ENCODE assay signal across 1 cellular context in the genomic region with DNA sequence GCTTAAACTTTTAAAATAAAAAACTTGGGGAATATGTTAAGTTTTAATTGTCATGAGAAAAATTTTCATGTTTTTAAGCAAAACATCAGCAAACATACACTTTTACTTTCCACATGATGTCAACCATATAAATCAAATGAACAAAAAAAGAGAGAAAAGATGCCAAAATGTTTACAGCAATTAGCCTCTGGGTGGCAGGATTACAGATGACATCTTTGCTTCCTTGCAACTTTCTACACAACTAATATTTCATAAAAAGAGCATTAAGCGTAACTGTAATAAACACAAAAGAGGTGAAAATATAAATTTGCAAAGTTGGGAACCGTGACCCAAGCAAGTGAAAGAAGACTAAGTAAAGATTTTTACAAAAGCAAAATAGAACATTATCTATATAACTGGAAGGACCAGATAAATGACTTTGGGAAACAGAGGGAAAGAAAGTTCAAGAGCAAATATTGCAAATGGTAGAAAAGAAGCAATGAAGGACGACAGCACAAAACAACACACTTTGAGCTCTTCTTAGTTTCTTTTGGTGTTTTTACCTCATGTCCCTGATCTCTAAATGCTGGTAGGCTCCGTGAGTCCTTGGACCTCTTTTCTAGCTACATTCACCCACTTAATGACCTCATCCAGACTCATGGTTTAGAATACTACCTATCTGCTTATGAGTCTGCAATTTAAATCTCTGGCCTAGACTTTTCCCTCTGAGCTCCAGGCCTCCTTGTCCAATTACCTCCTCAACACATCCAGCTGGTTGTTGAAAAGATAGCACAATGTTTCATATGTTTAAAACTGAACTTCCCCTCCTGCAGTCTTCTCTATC.
TF ChIP-seq lines count a peak whose summit lies in the region.

No MANE protein-coding gene starts in this region.

TF ChIP-seq in Ishikawa, 13 proteins besides CTCF, POLR2A, EP300 and RAD21 (continued from another document):
- no peak for TF ChIP-seq ZBTB7A (IDR thresholded peaks at IDR 0.05; ENCODE audit: low read depth)
- TF ChIP-seq, protein P1, sequence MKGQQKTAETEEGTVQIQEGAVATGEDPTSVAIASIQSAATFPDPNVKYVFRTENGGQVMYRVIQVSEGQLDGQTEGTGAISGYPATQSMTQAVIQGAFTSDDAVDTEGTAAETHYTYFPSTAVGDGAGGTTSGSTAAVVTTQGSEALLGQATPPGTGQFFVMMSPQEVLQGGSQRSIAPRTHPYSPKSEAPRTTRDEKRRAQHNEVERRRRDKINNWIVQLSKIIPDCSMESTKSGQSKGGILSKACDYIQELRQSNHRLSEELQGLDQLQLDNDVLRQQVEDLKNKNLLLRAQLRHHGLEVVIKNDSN (IDR thresholded peaks at IDR 0.05): no peak
- no peak for TF ChIP-seq TCF12 (IDR thresholded peaks at IDR 0.05; ENCODE audit: low read depth)
- no peak for TF ChIP-seq NFIC (IDR thresholded peaks at IDR 0.05)
- no peak for TF ChIP-seq FOXM1 (IDR thresholded peaks at IDR 0.05; ENCODE audit: borderline replicate concordance, low read depth)
- TF ChIP-seq CEBPB (IDR thresholded peaks at IDR 0.05): no peak
TF ChIP-seq in Ishikawa: peak in this region for 0.
